8 cellular contexts compared by ENCODE assay signal in the genomic region with DNA sequence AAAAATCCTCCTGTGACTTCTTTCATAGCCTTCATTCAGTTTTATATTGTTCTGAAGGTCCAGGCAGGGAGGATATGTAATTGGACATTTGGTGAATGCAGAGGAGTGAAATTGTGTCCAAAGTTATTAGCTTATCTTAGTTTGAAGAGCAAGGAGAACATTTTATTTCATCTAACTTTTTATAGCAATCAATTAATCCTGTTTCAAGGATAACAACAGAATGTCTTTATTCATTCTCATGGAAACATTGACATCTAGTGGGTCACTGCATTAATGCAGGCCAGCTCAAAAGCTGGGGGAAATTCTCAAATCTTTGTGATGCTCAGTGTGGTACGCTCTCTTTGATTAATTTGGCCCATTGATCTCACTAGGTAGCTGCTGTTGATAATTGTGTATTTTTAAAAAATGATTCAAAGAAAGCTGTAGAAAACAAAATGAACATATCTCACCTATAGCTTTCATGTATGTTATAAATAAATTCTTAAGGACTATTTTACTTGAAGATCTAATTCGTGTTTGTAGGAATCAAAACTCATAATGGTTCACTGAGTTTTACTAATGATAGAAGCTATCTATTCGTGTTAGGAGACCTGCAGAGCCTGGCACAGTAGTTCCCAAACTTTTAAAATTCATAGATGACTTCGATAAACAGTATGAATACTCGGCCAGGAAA.
DNase-seq lines count a peak whose midpoint lies in the region; ATAC-seq, FAIRE-seq and TF ChIP-seq lines count a peak whose summit lies in the region.

No MANE protein-coding gene starts in this region.

- peak; percentile 43 for FAIRE-seq in GM12891 (lab: Jason Lieb, UNC)
- no peak for FAIRE-seq in GM19239 (lab: Jason Lieb, UNC)

- peak; percentile 94 for TF ChIP-seq RAD21 in Ishikawa (IDR thresholded peaks at IDR 0.05; ENCODE audit: low read depth)

- no peak for ATAC-seq in naive B cell (ENCODE audit: low read depth in 2 of 2)

- no peak for TF ChIP-seq EP300 in Ishikawa (IDR thresholded peaks at IDR 0.05; ENCODE audit: borderline replicate concordance)

- no peaks in the 10 kb centered on the region for H3K36me3 ChIP-seq in BJ (ENCODE audit: control insufficient read depth, insufficient read depth, low read length)

- no peak for TF ChIP-seq POLR2A in GM12891 (IDR thresholded peaks at IDR 0.05; ENCODE audit: low read depth, low read length)

- H3K27me3 Mint-ChIP-seq in naive B cell = peaks cover 0 to 8% (median under 1%) of the 10 kb centered on the region in 3 donors
- peaks cover 3% of the 10 kb centered on the region for H3K27me3 Mint-ChIP-seq in activated T-helper 2 cell treated with anti-CD3 and anti-CD28 coated beads, Interferon-gamma antibody, Interleukin-2, Interleukin-4, amounts not matched to agents 10 μg/mL and 5 μg/mL and 100 μg/mL, durations not matched to agents 14 hours and 24 hours and 36 hours (ENCODE audit: low read depth)

- H3K4me3 ChIP-seq in BJ (ENCODE audit: low read depth, low read length) = no peak overlapping the region
- no peak overlapping the region for H3K4me3 ChIP-seq in epithelial cell of proximal tubule (ENCODE audit: low read depth, low read length)

- intact Hi-C loops in activated T-helper 2 cell treated with anti-CD3 and anti-CD28 coated beads, Interferon-gamma antibody, Interleukin-2, Interleukin-4, amounts not matched to agents 10 μg/mL and 5 μg/mL and 100 μg/mL, durations not matched to agents 14 hours and 24 hours and 36 hours (cut with micrococcal nuclease) = loop anchor here (2.0 kb wide), 1 partner anchor 1513 kb away; no protein-coding TSS in a partner anchor

- H3K36me3 Mint-ChIP-seq in naive B cell = no peaks in the 10 kb centered on the region
- no peaks in the 10 kb centered on the region for H3K36me3 Mint-ChIP-seq in activated T-helper 2 cell treated with anti-CD3 and anti-CD28 coated beads, Interferon-gamma antibody, Interleukin-2, Interleukin-4, amounts not matched to agents 10 μg/mL and 5 μg/mL and 100 μg/mL, durations not matched to agents 14 hours and 24 hours and 36 hours (ENCODE audit: low read depth)

- POLR2A ChIA-PET in BJ (lab: Charles Lee) = no interaction called here

- H3K27me3 ChIP-seq in BJ (ENCODE audit: control insufficient read depth, insufficient read depth, low read length) = no peaks in the 10 kb centered on the region

- no peaks in the 10 kb centered on the region for H3K9me3 Mint-ChIP-seq in naive B cell
- no peaks in the 10 kb centered on the region for H3K9me3 Mint-ChIP-seq in activated T-helper 2 cell treated with anti-CD3 and anti-CD28 coated beads, Interferon-gamma antibody, Interleukin-2, Interleukin-4, amounts not matched to agents 10 μg/mL and 5 μg/mL and 100 μg/mL, durations not matched to agents 14 hours and 24 hours and 36 hours

- CTCF ChIA-PET in BJ (lab: Yijun Ruan, JAX) = interaction anchor here (0.6 to 2.1 kb wide), 15 partner anchors 8 to 1954 kb away, joined by 3 to 24 read pairs (median 4); no protein-coding TSS in a partner anchor

- H3K4me1 Mint-ChIP-seq in naive B cell = no peaks in the 10 kb centered on the region
- H3K4me1 Mint-ChIP-seq in activated T-helper 2 cell treated with anti-CD3 and anti-CD28 coated beads, Interferon-gamma antibody, Interleukin-2, Interleukin-4, amounts not matched to agents 10 μg/mL and 5 μg/mL and 100 μg/mL, durations not matched to agents 14 hours and 24 hours and 36 hours (ENCODE audit: low read depth) = no peaks in the 10 kb centered on the region

- H3K4me3 Mint-ChIP-seq in naive B cell = no peak overlapping the region
- H3K4me3 Mint-ChIP-seq in activated T-helper 2 cell treated with anti-CD3 and anti-CD28 coated beads, Interferon-gamma antibody, Interleukin-2, Interleukin-4, amounts not matched to agents 10 μg/mL and 5 μg/mL and 100 μg/mL, durations not matched to agents 14 hours and 24 hours and 36 hours (ENCODE audit: low read depth) = no peak overlapping the region

- DNase-seq in BJ (ENCODE audit: low read depth) (no peak), GM12891 (ENCODE audit: insufficient read length, low spot score) (no peak), RPMI7951 (ENCODE audit: low read depth) (peak; percentile 37), epithelial cell of proximal tubule (ENCODE audit: low read depth) (no peak), naive B cell (peak; percentile 11), GM19239 (ENCODE audit: insufficient read length, low spot score) (no peak)
- no peak for DNase-seq in activated T-helper 2 cell treated with anti-CD3 and anti-CD28 coated beads, Interferon-gamma antibody, Interleukin-2, Interleukin-4, amounts not matched to agents 10 μg/mL and 5 μg/mL and 100 μg/mL, durations not matched to agents 14 hours and 24 hours and 36 hours (ENCODE audit: low spot score)

- H3K27ac Mint-ChIP-seq in naive B cell = no peak overlapping the region
- H3K27ac Mint-ChIP-seq in activated T-helper 2 cell treated with anti-CD3 and anti-CD28 coated beads, Interferon-gamma antibody, Interleukin-2, Interleukin-4, amounts not matched to agents 10 μg/mL and 5 μg/mL and 100 μg/mL, durations not matched to agents 14 hours and 24 hours and 36 hours = no peak overlapping the region

- peak; percentile 73 for TF ChIP-seq CTCF in BJ (IDR thresholded peaks at IDR 0.05; ENCODE audit: insufficient read depth, low read depth, low read length)
- peak; percentile 85 for TF ChIP-seq CTCF in epithelial cell of proximal tubule (conservative IDR thresholded peaks at IDR 0.05; ENCODE audit: low read depth, low read length)

TF ChIP-seq in GM12891, 5 proteins besides CTCF, POLR2A, EP300 and RAD21:
- no peak for TF ChIP-seq SPI1 (IDR thresholded peaks at IDR 0.05; ENCODE audit: low read depth, low read length)
- TF ChIP-seq PAX5 (IDR thresholded peaks at IDR 0.05; ENCODE audit: insufficient read depth, low read length, severe bottlenecking) = no peak
TF ChIP-seq in GM12891: peak in this region for 0.

TF ChIP-seq in Ishikawa, 13 proteins besides CTCF, POLR2A, EP300 and RAD21:
- TF ChIP-seq, protein P1, sequence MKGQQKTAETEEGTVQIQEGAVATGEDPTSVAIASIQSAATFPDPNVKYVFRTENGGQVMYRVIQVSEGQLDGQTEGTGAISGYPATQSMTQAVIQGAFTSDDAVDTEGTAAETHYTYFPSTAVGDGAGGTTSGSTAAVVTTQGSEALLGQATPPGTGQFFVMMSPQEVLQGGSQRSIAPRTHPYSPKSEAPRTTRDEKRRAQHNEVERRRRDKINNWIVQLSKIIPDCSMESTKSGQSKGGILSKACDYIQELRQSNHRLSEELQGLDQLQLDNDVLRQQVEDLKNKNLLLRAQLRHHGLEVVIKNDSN (IDR thresholded peaks at IDR 0.05) = no peak
TF ChIP-seq in Ishikawa: peak in this region for 0.

Comparison
In these comparisons a context has a peak if more than half of its experiments do, and no peak if none do; other contexts are left out.
1. DNase-seq: peak in RPMI7951 (single experiment) and naive B cell (single experiment); none in BJ (single experiment), GM12891 (single experiment), epithelial cell of proximal tubule (single experiment), GM19239 (single experiment) and activated T-helper 2 cell treated with anti-CD3 and anti-CD28 coated beads, Interferon-gamma antibody, Interleukin-2, Interleukin-4, amounts not matched to agents 10 μg/mL and 5 μg/mL and 100 μg/mL, durations not matched to agents 14 hours and 24 hours and 36 hours (single experiment).